11 cellular contexts compared by ENCODE assay signal in genomic region chr12:55256831-55257230, GRCh38. TPM values are rescaled to one million over a fixed set of nuclear protein-coding genes. Genes with fewer than 3 reads are reported as not detected.
"Had no signal": no experiment of that assay in that cellular context is flagged by ENCODE, and none has a peak within 500 bp of the region (broad histone marks: within the 10 kb centered on the region; RNA-seq: fewer than 3 reads in every experiment).

No MANE protein-coding gene starts in this region.

- DNase-seq: GM23248, GOT3, H7, HFFc6, KG1 had no signal

- ATAC-seq: HCT116 had no signal

- H3K9ac ChIP-seq: GM23248 had no signal

- H3K36me3 ChIP-seq: HAP-1 had no signal

- H2AFZ ChIP-seq: GM23248 had no signal

- H3K9me3 ChIP-seq: HAP-1 had no signal

- H3K4me3 ChIP-seq: GM23248, HAP-1 had no signal

- H3K4me1 ChIP-seq: HAP-1 had no signal

- H3K27ac ChIP-seq: GM23248, HL-60 had no signal

RNA-seq across cellular contexts. Expression of gene OR6C74, which starts 12.4 kb away (rescaled TPM):
- total RNA-seq: GM23248, H4, H7, HFFc6, HT1080 had no signal
- polyA plus RNA-seq: GM23248, IgD-negative memory B cell had no signal

RNA-seq across cellular contexts. Expression of gene OR10A7, which starts 36.0 kb away (rescaled TPM):
- total RNA-seq: GM23248, H4, H7, HFFc6, HT1080 had no signal
- polyA plus RNA-seq: GM23248, IgD-negative memory B cell had no signal

RNA-seq across cellular contexts. Expression of gene OR6C6, which starts 39.5 kb away (rescaled TPM):
- total RNA-seq: GM23248, H4, H7, HFFc6, HT1080 had no signal
- polyA plus RNA-seq: GM23248, IgD-negative memory B cell had no signal

RNA-seq across cellular contexts. Expression of gene OR6C1, which starts 57.3 kb away (rescaled TPM):
- total RNA-seq: GM23248, H4, H7, HFFc6, HT1080 had no signal
- polyA plus RNA-seq: GM23248, IgD-negative memory B cell had no signal
